In the genomic region with DNA sequence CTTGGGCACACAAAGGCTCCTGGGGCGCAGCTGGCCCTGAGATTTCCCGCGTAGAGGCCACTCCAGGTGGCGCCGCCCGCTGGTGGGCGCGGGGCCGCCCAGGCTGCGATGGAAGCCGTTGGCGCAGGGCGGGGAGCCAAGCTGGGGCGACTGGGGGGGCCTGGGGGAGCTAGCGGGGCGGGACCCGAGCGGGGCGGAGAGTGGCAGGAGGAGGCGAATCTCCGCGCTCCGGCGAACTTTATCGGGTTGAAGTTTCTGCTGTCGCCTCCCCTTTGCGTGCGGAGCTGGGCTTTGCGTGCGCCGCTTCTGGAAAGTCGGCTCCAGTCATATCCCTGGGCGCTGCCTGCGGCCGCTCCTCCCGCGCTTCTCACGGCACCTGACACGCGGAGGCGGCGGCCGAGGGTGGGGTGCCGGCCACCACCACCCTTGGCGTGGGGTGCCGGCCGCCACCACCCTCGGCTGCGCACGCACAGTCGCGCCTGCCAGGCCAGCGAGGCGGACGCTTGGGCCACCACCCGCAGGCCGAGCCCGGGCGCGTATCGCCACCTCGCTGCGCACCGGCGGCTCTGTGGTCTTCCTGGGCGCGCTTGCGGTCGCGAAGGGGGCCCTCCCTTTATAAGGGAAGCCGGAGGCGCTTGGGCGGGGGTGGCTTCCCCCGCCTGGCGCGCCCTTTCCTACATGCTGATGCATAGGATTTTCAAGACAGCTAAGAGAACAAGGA, we compare ENCODE assay signal across 7 cellular contexts. TPM values are rescaled to one million over a fixed set of nuclear protein-coding genes. Genes with fewer than 3 reads are reported as not detected.
DNase-seq lines count a peak whose midpoint lies in the region; ATAC-seq and TF ChIP-seq lines count a peak whose summit lies in the region.

No MANE protein-coding gene starts in this region.

- no peaks in the 10 kb centered on the region; the same call in 1 of the 2 replicates for H3K4me1 ChIP-seq in HAP-1
- H3K4me1 ChIP-seq in muscle layer of colon (ENCODE audit: insufficient read depth, low read length) = peaks cover 5% of the 10 kb centered on the region
- H3K4me1 ChIP-seq in stomach = peaks cover 13 to 63% (median 47%) of the 10 kb centered on the region in 4 donors

- POLR2A ChIA-PET in activated B cell treated with CpG ODN at 0.5 μM for 24 hours (lab: Charles Lee) = interaction anchor here (1.6 kb wide), 1 partner anchor 39 kb away, joined by 5 read pairs; no protein-coding TSS in a partner anchor

- peak; percentile 90 for DNase-seq in GM12865 (ENCODE audit: low read depth)
- peak; percentile 12 to 67 for DNase-seq in HAP-1 (ENCODE audit: low spot score in 2 of 2)
- peak; percentile 95 for DNase-seq in NB4 (ENCODE audit: low read depth)
- peak; percentile 26 for DNase-seq in activated B cell treated with CpG ODN at 0.5 μM for 24 hours
- DNase-seq in erythroblast (lab: John Stamatoyannopoulos, UW) = peak; percentile 62 to 74
- peak; percentile 70 for DNase-seq in stomach

- H3K9ac ChIP-seq in muscle layer of colon (ENCODE audit: low read length) = no peak overlapping the region

- intact Hi-C loops in activated B cell treated with CpG ODN at 0.5 μM for 24 hours (cut with micrococcal nuclease) = loop anchor here (5.0 kb wide), 1 partner anchor 40 kb away; no protein-coding TSS in a partner anchor
- intact Hi-C loops in stomach (cut with DNase I; ENCODE audit: low total_unique reads) = no loop called here

- TF ChIP-seq POLR2A in NB4 (IDR thresholded peaks at IDR 0.05; ENCODE audit: extremely low read depth, insufficient read length) (no peak), erythroblast (IDR thresholded peaks at IDR 0.05; ENCODE audit: low read length) (peak; percentile 15), stomach (IDR thresholded peaks at IDR 0.05) (no peak)

- peak; percentile 55 for ATAC-seq in activated B cell treated with CpG ODN at 0.5 μM for 24 hours (ENCODE audit: low read depth)

- H3K27ac Mint-ChIP-seq in activated B cell treated with CpG ODN at 0.5 μM for 24 hours = no peak overlapping the region

- peaks cover 43% of the 10 kb centered on the region for H3K27me3 ChIP-seq in HAP-1 (ENCODE audit: low read depth)
- peaks cover 7 to 33% of the 10 kb centered on the region in 2 donors for H3K27me3 ChIP-seq in muscle layer of colon (ENCODE audit: control insufficient read depth in 1 of 2, insufficient read depth in 2 of 2, low read length in 2 of 2)
- H3K27me3 ChIP-seq in stomach = peaks cover 0 to 62% (median 31%) of the 10 kb centered on the region in 3 donors

- H3K9me3 ChIP-seq in HAP-1 = no peaks in the 10 kb centered on the region
- no peaks in the 10 kb centered on the region for H3K9me3 ChIP-seq in muscle layer of colon (ENCODE audit: low read length)
- H3K9me3 ChIP-seq in stomach = peaks cover 0 to 12% (median 0%) of the 10 kb centered on the region in 4 donors

- H3K4me3 Mint-ChIP-seq in activated B cell treated with CpG ODN at 0.5 μM for 24 hours = peak overlapping the region; percentile 80

- no peaks in the 10 kb centered on the region for H3K36me3 Mint-ChIP-seq in activated B cell treated with CpG ODN at 0.5 μM for 24 hours (ENCODE audit: low read depth)

- H3K27ac ChIP-seq in muscle layer of colon (ENCODE audit: low read depth, low read length) (peak overlapping the region; percentile 68), stomach (peak overlapping the region; percentile 79 to 94 (median 88))

- in situ Hi-C loops in HAP-1 (cut with MboI; ENCODE audit: low sequenced_read_pairs) = no loop called here

- no peak for TF ChIP-seq EP300 in stomach (IDR thresholded peaks at IDR 0.05)

- CTCF ChIA-PET in activated B cell treated with CpG ODN at 0.5 μM for 24 hours (lab: Charles Lee) = interaction anchor here (1.0 to 2.1 kb wide), 2 partner anchors 39 to 431 kb away, joined by 3 to 5 read pairs; no protein-coding TSS in a partner anchor

- H3K4me1 Mint-ChIP-seq in activated B cell treated with CpG ODN at 0.5 μM for 24 hours = peaks cover 28% of the 10 kb centered on the region

- no peaks in the 10 kb centered on the region for H3K36me3 ChIP-seq in HAP-1 (replicated peaks)
- H3K36me3 ChIP-seq in muscle layer of colon (ENCODE audit: insufficient read depth, low read length) = no peaks in the 10 kb centered on the region
- H3K36me3 ChIP-seq in stomach = peaks cover 0 to 7% (median 0%) of the 10 kb centered on the region in 4 donors

- TF ChIP-seq CTCF in GM12865 (IDR thresholded peaks at IDR 0.05; ENCODE audit: insufficient read depth, low read depth, low read length, missing control alignments) (peak; percentile 32), NB4 (IDR thresholded peaks at IDR 0.05; ENCODE audit: low read depth, low read length) (peak; percentile 17), activated B cell treated with CpG ODN at 0.5 μM for 24 hours (IDR thresholded peaks at IDR 0.05) (no peak), stomach (IDR thresholded peaks at IDR 0.05) (peak in 2 of 7 experiments; percentile 5 to 43)

- no peaks in the 10 kb centered on the region for H3K9me3 Mint-ChIP-seq in activated B cell treated with CpG ODN at 0.5 μM for 24 hours

- H3K4me3 ChIP-seq in GM12865 (ENCODE audit: low read depth, low read length) = peak overlapping the region; percentile 58
- H3K4me3 ChIP-seq in HAP-1 = peak overlapping the region; percentile 26
- H3K4me3 ChIP-seq in NB4 (ENCODE audit: low read depth, low read length) = peak overlapping the region; percentile 71
- H3K4me3 ChIP-seq in muscle layer of colon (ENCODE audit: low read depth in 1 of 2, low read length in 2 of 2) = peak overlapping the region; percentile 52 to 84
- peak overlapping the region; percentile 54 to 66 (median 56) for H3K4me3 ChIP-seq in stomach

- peaks cover 59% of the 10 kb centered on the region for H3K27me3 Mint-ChIP-seq in activated B cell treated with CpG ODN at 0.5 μM for 24 hours

- WGBS in stomach, 5 donors = 0 to 1% (median 0%) methylated on average over 43 to 76 of the region's 76 CpGs

RNA-seq across cellular contexts. Expression of gene CYP1B1, which starts 0.9 kb away (rescaled TPM):
- 0.86 and 1.2 TPM in 2 replicates for total RNA-seq in activated B cell treated with CpG ODN at 0.5 μM for 24 hours
- 100 to 1,000 TPM in 2 of 5 donors, 10 to 100 TPM in 2, 1 to 10 TPM in 1; 7.5 to 141 (median 42.7) TPM for total RNA-seq in stomach
- 10 to 100 TPM; 13.7 to 27.3 (median 19.9) TPM for polyA plus RNA-seq in stomach

Comparison
In these comparisons a context has a peak if more than half of its experiments do, and no peak if none do; other contexts are left out.
1. Peak in every context shown above with its lines: DNase-seq, ATAC-seq, H3K4me3 ChIP-seq and H3K27ac ChIP-seq.
2. DNase-seq: peak in every context shown above with its lines; median percentile 95 in NB4; 90 in GM12865; 70 in stomach; 68 in erythroblast; 40 in HAP-1; 26 in activated B cell treated with CpG ODN at 0.5 μM for 24 hours.